In the genomic region with DNA sequence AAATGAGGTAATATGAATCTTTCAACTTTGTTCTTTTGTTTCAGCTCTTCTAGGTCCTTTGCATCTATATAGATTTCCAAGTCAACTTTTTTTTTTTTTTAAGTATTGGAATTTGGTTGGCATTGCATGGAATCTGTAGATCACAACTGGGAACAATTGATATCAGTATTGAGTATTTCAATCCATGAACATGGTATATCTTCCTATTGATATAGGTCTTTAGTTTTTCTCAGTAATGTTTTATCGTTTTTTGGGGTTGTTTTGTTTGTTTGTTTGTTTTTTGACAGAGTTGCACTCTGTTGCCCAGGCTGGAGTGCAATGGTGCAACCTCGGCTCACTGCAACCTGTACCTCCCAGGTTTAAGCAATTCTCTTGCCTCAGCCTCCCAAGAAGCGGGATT, we compare ENCODE assay signal across 33 cellular contexts.
A peak's percentile ranks its signal among the peaks of the same experiment; 100 is the strongest.
DNase-seq lines count a peak whose midpoint lies in the region; ATAC-seq and TF ChIP-seq lines count a peak whose summit lies in the region.
"Had no signal": no experiment of that assay in that cellular context is flagged by ENCODE, and none has a peak within 500 bp of the region (broad histone marks: within the 10 kb centered on the region; RNA-seq: fewer than 3 reads in every experiment).

No MANE protein-coding gene starts in this region.

- POLR2A ChIA-PET in HEK293 (lab: Yijun Ruan, JAX) = no interaction called here
- POLR2A ChIA-PET in naive thymus-derived CD4-positive, alpha-beta T cell (lab: Charles Lee) = no interaction called here

- H3K36me3 Mint-ChIP-seq in activated T-cell treated with anti-CD3 and anti-CD28 coated beads, Interleukin-2, amount 50 U/mL, for 72 hours (ENCODE audit: insufficient read depth in 2 of 2) = peaks cover 4 to 16% of the 10 kb centered on the region in 2 donors
- peaks cover 16 to 53% (median 46%) of the 10 kb centered on the region in 5 donors for H3K36me3 Mint-ChIP-seq in naive thymus-derived CD4-positive, alpha-beta T cell

- CTCF ChIA-PET in HEK293 (lab: Yijun Ruan, JAX) = no interaction called here
- CTCF ChIA-PET in naive thymus-derived CD4-positive, alpha-beta T cell (lab: Charles Lee) = no interaction called here
- CTCF ChIA-PET in mammary epithelial cell (lab: Charles Lee; ENCODE audit: low non-redundant PET) = no interaction called here

- H3K4me3 Mint-ChIP-seq in activated T-cell treated with anti-CD3 and anti-CD28 coated beads, Interleukin-2, amount 50 U/mL, for 72 hours = no peak overlapping the region
- H3K4me3 Mint-ChIP-seq in naive thymus-derived CD4-positive, alpha-beta T cell = no peak overlapping the region
- H3K4me3 Mint-ChIP-seq: B cell; CD14-positive monocyte; CD4-positive, alpha-beta memory T cell; CD4-positive, alpha-beta T cell; CD4-positive, CD25-positive, alpha-beta regulatory T cell; CD8-positive, alpha-beta memory T cell; CD8-positive, alpha-beta T cell had no signal

- H3K4me1 ChIP-seq in HEK293 (ENCODE audit: control insufficient read depth, insufficient read depth, low read length) (no peaks in the 10 kb centered on the region), mammary epithelial cell (ENCODE audit: insufficient read depth, low read length) (no peaks in the 10 kb centered on the region)
- H3K4me1 ChIP-seq in naive thymus-derived CD4-positive, alpha-beta T cell (ENCODE audit: control insufficient read depth in 2 of 2, insufficient read depth in 2 of 2, low read length in 2 of 2) = peaks cover 10 to 24% of the 10 kb centered on the region in 2 donors
- H3K4me1 ChIP-seq: A549, BE2C, Caco-2 had no signal

- TF ChIP-seq CTCF in HEK293 (tag by site-specific recombination; IDR thresholded peaks at IDR 0.05) (no peak), mammary epithelial cell (conservative IDR thresholded peaks at IDR 0.05 in 1 of 2, IDR thresholded peaks at IDR 0.05 in 1 of 2; ENCODE audit: extremely low read depth in 1 of 2, insufficient read depth in 1 of 2, low read depth in 1 of 2, low read length in 2 of 2) (no peak)

- H3K4me2 ChIP-seq in mammary epithelial cell (ENCODE audit: insufficient read depth, low read depth, low read length) = no peak overlapping the region
- H3K4me2 ChIP-seq: A549; BLaER1; BLaER1 treated with 17β-estradiol and CSF1 and Interleukin-3, amounts not matched to agents 10 nM and 100 nM had no signal

- H3K79me2 ChIP-seq in mammary epithelial cell (ENCODE audit: insufficient read depth, low read length) = no peaks in the 10 kb centered on the region

- peaks cover 0 to 2% of the 10 kb centered on the region in 2 donors for H3K9me3 Mint-ChIP-seq in activated T-cell treated with anti-CD3 and anti-CD28 coated beads, Interleukin-2, amount 50 U/mL, for 72 hours
- H3K9me3 Mint-ChIP-seq in naive thymus-derived CD4-positive, alpha-beta T cell = peaks cover 2 to 42% (median 17%) of the 10 kb centered on the region in 11 donors

- H3K27me3 ChIP-seq in naive thymus-derived CD4-positive, alpha-beta T cell (ENCODE audit: control insufficient read depth in 2 of 2, insufficient read depth in 2 of 2, low read length in 2 of 2) = no peaks in the 10 kb centered on the region
- no peaks in the 10 kb centered on the region for H3K27me3 ChIP-seq in mammary epithelial cell (ENCODE audit: insufficient read depth, low read length)
- H3K27me3 ChIP-seq: BE2C; BLaER1; BLaER1 treated with 17β-estradiol and CSF1 and Interleukin-3, amounts not matched to agents 10 nM and 100 nM had no signal

- no peaks in the 10 kb centered on the region for H3K9me3 ChIP-seq in HEK293 (ENCODE audit: control insufficient read depth, insufficient read depth, low read depth, low read length)
- H3K9me3 ChIP-seq in naive thymus-derived CD4-positive, alpha-beta T cell (ENCODE audit: control insufficient read depth in 2 of 3, low read length in 3 of 3) = peaks cover 0 to 8% (median 0%) of the 10 kb centered on the region in 3 experiments
- H3K9me3 ChIP-seq in mammary epithelial cell (replicated peaks; ENCODE audit: insufficient read depth, low read length) = no peaks in the 10 kb centered on the region
- H3K9me3 ChIP-seq: A549, BE2C had no signal

- H2AFZ ChIP-seq in mammary epithelial cell (ENCODE audit: low read depth, low read length) = no peak overlapping the region

- H3K9ac ChIP-seq in mammary epithelial cell (ENCODE audit: insufficient read depth, low read length) = no peak overlapping the region
- H3K9ac ChIP-seq: BLaER1; BLaER1 treated with 17β-estradiol and CSF1 and Interleukin-3, amounts not matched to agents 10 nM and 100 nM had no signal

- H3K4me3 ChIP-seq in HEK293 (ENCODE audit: low read depth, low read length) (no peak overlapping the region), mammary epithelial cell (replicated peaks in 1 of 3; ENCODE audit: insufficient read depth in 1 of 3, low read depth in 2 of 3, low read length in 3 of 3) (no peak overlapping the region)
- H3K4me3 ChIP-seq in naive thymus-derived CD4-positive, alpha-beta T cell (ENCODE audit: low read length) = no peak overlapping the region
- H3K4me3 ChIP-seq: A549; BLaER1; BLaER1 treated with 17β-estradiol and CSF1 and Interleukin-3, amounts not matched to agents 10 nM and 100 nM had no signal

- H3K27ac ChIP-seq in HEK293 (ENCODE audit: extremely low read depth, low read depth, low read length) (no peak overlapping the region), mammary epithelial cell (ENCODE audit: insufficient read depth, low read depth, low read length) (no peak overlapping the region)
- H3K27ac ChIP-seq in naive thymus-derived CD4-positive, alpha-beta T cell (ENCODE audit: low read depth, low read length) = no peak overlapping the region
- H3K27ac ChIP-seq: 22Rv1; A549; BLaER1; BLaER1 treated with 17β-estradiol and CSF1 and Interleukin-3, amounts not matched to agents 10 nM and 100 nM; C4-2B had no signal

- ATAC-seq in activated T-cell treated with anti-CD3 and anti-CD28 coated beads, Interleukin-2, amount 50 U/mL, for 72 hours (replicated peaks in 1 of 2) = no peak
- no peak for ATAC-seq in naive thymus-derived CD4-positive, alpha-beta T cell
- ATAC-seq: A549; CD8-positive, alpha-beta T cell had no signal

- dilution Hi-C loops in mammary epithelial cell (cut with HindIII; ENCODE audit: low sequenced_read_pairs) = no loop called here

- peaks cover 21% of the 10 kb centered on the region for H3K4me1 Mint-ChIP-seq in activated T-cell treated with anti-CD3 and anti-CD28 coated beads, Interleukin-2, amount 50 U/mL, for 72 hours (ENCODE audit: low read depth)
- peaks cover 18 to 59% (median 54%) of the 10 kb centered on the region in 7 donors for H3K4me1 Mint-ChIP-seq in naive thymus-derived CD4-positive, alpha-beta T cell
- H3K4me1 Mint-ChIP-seq: CD14-positive monocyte had no signal

- BruUV-seq in mammary epithelial cell (replicated peaks; lab: Mats Ljungman, UMichigan) = no TSS peak

- in situ Hi-C loops in mammary epithelial cell (cut with MboI; ENCODE audit: low sequenced_read_pairs in 2 of 2) = no loop called here

- DNase-seq in activated T-cell treated with anti-CD3 and anti-CD28 coated beads, Interleukin-2, amount 50 U/mL, for 72 hours = no peak
- no peak for DNase-seq in activated T-cell treated with anti-CD3 and anti-CD28 coated beads, Interleukin-2, amount 50 U/mL, for 1 hour
- DNase-seq in naive thymus-derived CD4-positive, alpha-beta T cell = no peak
- DNase-seq in activated CD8-positive, alpha-beta memory T cell treated with anti-CD3 and anti-CD28 coated beads, Interleukin-2, amount 50 U/mL, for 48 hours = no peak
- DNase-seq in mammary epithelial cell = no peak
- DNase-seq: 8988T; ACHN; AML-193; BE2C; C1 segment of cervical spinal cord; Caco-2; Calu3; CD4-positive, alpha-beta memory T cell; CD4-positive, alpha-beta T cell; CD4-positive, CD25-positive, alpha-beta regulatory T cell; CD8-positive, alpha-beta memory T cell; CD8-positive, alpha-beta T cell; COR-L47; DMS 273 treated with DMSO at 0.1 percent for 48 hours; DMS153; DMS53; DMS79; DMS79 treated with DMSO at 0.1 percent for 48 hours; DND-41; EL had no signal

- H3K36me3 ChIP-seq in HEK293 (ENCODE audit: control insufficient read depth in 2 of 2, insufficient read depth in 1 of 2, low read length in 2 of 2) (no peaks in the 10 kb centered on the region), mammary epithelial cell (ENCODE audit: insufficient read depth, low read length) (no peaks in the 10 kb centered on the region)
- H3K36me3 ChIP-seq in naive thymus-derived CD4-positive, alpha-beta T cell (ENCODE audit: control insufficient read depth in 2 of 3, insufficient read depth in 3 of 3, low read length in 3 of 3) = peaks cover 0 to 15% (median 0%) of the 10 kb centered on the region in 3 experiments

- H3K27ac Mint-ChIP-seq in activated T-cell treated with anti-CD3 and anti-CD28 coated beads, Interleukin-2, amount 50 U/mL, for 72 hours = peak overlapping the region; percentile 32
- peak overlapping the region in 5 of 9 donors; percentile 2 to 82 (median 41) for H3K27ac Mint-ChIP-seq in naive thymus-derived CD4-positive, alpha-beta T cell
- H3K27ac Mint-ChIP-seq: B cell had no signal

- WGBS in mammary epithelial cell (ENCODE audit: low coverage, missing lambda C conversion rate) = 89% methylated on average over 2 of the region's 3 CpGs

- H3K27me3 Mint-ChIP-seq in activated T-cell treated with anti-CD3 and anti-CD28 coated beads, Interleukin-2, amount 50 U/mL, for 72 hours (ENCODE audit: low read depth) = no peaks in the 10 kb centered on the region
- no peaks in the 10 kb centered on the region for H3K27me3 Mint-ChIP-seq in naive thymus-derived CD4-positive, alpha-beta T cell
- H3K27me3 Mint-ChIP-seq: B cell; CD4-positive, alpha-beta memory T cell; CD4-positive, alpha-beta T cell; CD4-positive, CD25-positive, alpha-beta regulatory T cell; CD8-positive, alpha-beta memory T cell had no signal

- intact Hi-C loops in naive thymus-derived CD4-positive, alpha-beta T cell (cut with micrococcal nuclease) = no loop called here
- intact Hi-C loops in mammary epithelial cell (cut with micrococcal nuclease) = no loop called here

- no peaks in the 10 kb centered on the region for H4K20me1 ChIP-seq in mammary epithelial cell (ENCODE audit: insufficient read depth, low read length)

TF ChIP-seq in HEK293, 187 proteins besides CTCF, POLR2A, EP300 and RAD21:
- peak; percentile 96 for TF ChIP-seq ZNF248 (tag by site-specific recombination; IDR thresholded peaks at IDR 0.05)
- TF ChIP-seq, protein P1, sequence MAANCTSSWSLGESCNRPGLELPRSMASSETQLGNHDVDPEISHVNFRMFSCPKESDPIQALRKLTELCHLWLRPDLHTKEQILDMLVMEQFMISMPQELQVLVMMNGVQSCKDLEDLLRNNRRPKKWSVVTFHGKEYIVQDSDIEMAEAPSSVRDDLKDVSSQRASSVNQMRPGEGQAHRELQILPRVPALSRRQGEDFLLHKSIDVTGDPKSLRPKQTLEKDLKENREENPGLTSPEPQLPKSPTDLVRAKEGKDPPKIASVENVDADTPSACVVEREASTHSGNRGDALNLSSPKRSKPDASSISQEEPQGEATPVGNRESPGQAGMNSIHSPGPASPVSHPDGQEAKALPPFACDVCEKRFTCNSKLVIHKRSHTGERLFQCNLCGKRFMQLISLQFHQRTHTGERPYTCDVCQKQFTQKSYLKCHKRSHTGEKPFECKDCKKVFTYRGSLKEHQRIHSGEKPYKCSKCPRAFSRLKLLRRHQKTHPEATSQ (tag by site-specific recombination; IDR thresholded peaks at IDR 0.05) = no peak
TF ChIP-seq in HEK293: peak in this region for 1.
